Comparison of ENCODE assay signal across 10 cellular contexts in genomic region chr9:128372784-128373183, GRCh38. TPM values are rescaled to one million over a fixed set of nuclear protein-coding genes. Genes with fewer than 3 reads are reported as not detected.
DNase-seq lines count a peak whose midpoint lies in the region; TF ChIP-seq lines count a peak whose summit lies in the region.
"Had no signal": no experiment of that assay in that cellular context is flagged by ENCODE, and none has a peak within 500 bp of the region (broad histone marks: within the 10 kb centered on the region; RNA-seq: fewer than 3 reads in every experiment).

No MANE protein-coding gene starts in this region.

- H3K4me1 Mint-ChIP-seq in IgD-negative memory B cell (peaks cover 12 to 23% (median 20%) of the 10 kb centered on the region in 3 donors), brain (peaks cover 47% of the 10 kb centered on the region)

- H3K36me3 ChIP-seq in BLaER1 (peaks cover 54% of the 10 kb centered on the region), muscle layer of duodenum (ENCODE audit: control insufficient read depth in 1 of 2, insufficient read depth in 2 of 2, low read length in 2 of 2) (peaks cover 6 to 12% of the 10 kb centered on the region in 2 donors)

- DNase-seq in amniotic stem cell (lab: John Stamatoyannopoulos, UW): no peak
- no peak for DNase-seq in HEK293T (ENCODE audit: extremely low spot score)
- DNase-seq in kidney glomerular epithelial cell (lab: John Stamatoyannopoulos, UW): no peak
- no peak for DNase-seq in retina
- DNase-seq: cerebellar nuclear complex; stimulated activated CD4-positive, alpha-beta T cell treated with anti-CD3 and anti-CD28 coated beads, Interleukin-1b, Interleukin-23, amount 100 ng/mL, for 48 hours had no signal

- H3K9ac ChIP-seq in BLaER1: peak overlapping the region; percentile 87; the same call in 1 of the 2 replicates

- H3K27me3 Mint-ChIP-seq in IgD-negative memory B cell (peaks cover 2% of the 10 kb centered on the region), brain (peaks cover 6% of the 10 kb centered on the region)

- no peaks in the 10 kb centered on the region for H3K9me3 ChIP-seq in BLaER1
- no peaks in the 10 kb centered on the region for H3K9me3 ChIP-seq in muscle layer of duodenum (ENCODE audit: control insufficient read depth in 1 of 2, low read length in 2 of 2)

- H3K9me3 Mint-ChIP-seq in IgD-negative memory B cell (no peaks in the 10 kb centered on the region), brain (no peaks in the 10 kb centered on the region)

- no peaks in the 10 kb centered on the region for H3K27me3 ChIP-seq in BLaER1
- no peaks in the 10 kb centered on the region for H3K27me3 ChIP-seq in muscle layer of duodenum (ENCODE audit: low read depth, low read length)

- TF ChIP-seq CTCF in brain (conservative IDR thresholded peaks at IDR 0.05): no peak

- H3K27ac Mint-ChIP-seq in IgD-negative memory B cell (no peak overlapping the region), brain (peak overlapping the region in 4 of 5 experiments; percentile 98 to 99 (median 99))

- H4K20me1 ChIP-seq in BLaER1: peaks cover 34% of the 10 kb centered on the region

- H3K4me1 ChIP-seq in BLaER1 (peaks cover 21% of the 10 kb centered on the region), muscle layer of duodenum (ENCODE audit: control insufficient read depth in 1 of 2, insufficient read depth in 2 of 2, low read length in 2 of 2) (peaks cover 5 to 33% of the 10 kb centered on the region in 2 donors)

- POLR2A ChIA-PET in HEK293T (lab: Yijun Ruan, JAX): interaction anchor here (2.3 kb wide), 1 partner anchor 11 kb away, joined by 18 read pairs; no protein-coding TSS in a partner anchor

- no peaks in the 10 kb centered on the region for H3K36me3 Mint-ChIP-seq in IgD-negative memory B cell
- H3K36me3 Mint-ChIP-seq in brain: no peaks in the 10 kb centered on the region

- H3K4me3 ChIP-seq in BLaER1 (peak overlapping the region; percentile 86), muscle layer of duodenum (ENCODE audit: low read depth in 1 of 2, low read length in 2 of 2) (peak overlapping the region in 1 of 2 donors; percentile 92)

- H3K4me2 ChIP-seq in BLaER1: peak overlapping the region; percentile 94

- no peak overlapping the region for H3K27ac ChIP-seq in BLaER1
- peak overlapping the region; percentile 95 for H3K27ac ChIP-seq in muscle layer of duodenum (ENCODE audit: low read length)

- CTCF ChIA-PET in HEK293T (lab: Yijun Ruan, JAX): no interaction called here

- H3K4me3 Mint-ChIP-seq in IgD-negative memory B cell (peak overlapping the region in 3 of 4 donors; percentile 94 to 98 (median 95)), brain (peak overlapping the region; percentile 94 to 99 (median 96))

TF ChIP-seq in HEK293T, 16 proteins besides CTCF, POLR2A, EP300 and RAD21:
- TF ChIP-seq TARDBP (IDR thresholded peaks at IDR 0.05) (no peak), FOXM1 (IDR thresholded peaks at IDR 0.05; ENCODE audit: borderline replicate concordance) (no peak), ARNT (IDR thresholded peaks at IDR 0.05) (no peak), BHLHE40 (IDR thresholded peaks at IDR 0.05; ENCODE audit: borderline replicate concordance) (no peak), CTBP1 (IDR thresholded peaks at IDR 0.05; ENCODE audit: borderline replicate concordance) (no peak), ZNF384 (IDR thresholded peaks at IDR 0.05) (no peak), LEF1 (IDR thresholded peaks at IDR 0.05; ENCODE audit: borderline replicate concordance) (no peak), NFRKB (IDR thresholded peaks at IDR 0.05) (no peak), SUZ12 (IDR thresholded peaks at IDR 0.05) (no peak)

RNA-seq across cellular contexts. Expression of gene URM1, which starts 1.6 kb away (rescaled TPM):
- polyA plus RNA-seq in IgD-negative memory B cell (53.9 TPM), brain (ENCODE audit: insufficient read depth, low read depth, low replicate concordance) (93.0 TPM)

RNA-seq across cellular contexts. Expression of gene SLC27A4, which starts 32.5 kb away (rescaled TPM):
- polyA plus RNA-seq in IgD-negative memory B cell: 6.9 TPM
- 50.9 TPM for polyA plus RNA-seq in brain (ENCODE audit: insufficient read depth, low read depth, low replicate concordance)

RNA-seq across cellular contexts. Expression of gene CERCAM, which starts 47.9 kb away (rescaled TPM):
- polyA plus RNA-seq in IgD-negative memory B cell (0.34 TPM), brain (ENCODE audit: insufficient read depth, low read depth, low replicate concordance) (15.9 TPM)

RNA-seq across cellular contexts. Expression of gene COQ4, which starts 50.1 kb away (rescaled TPM):
- polyA plus RNA-seq in IgD-negative memory B cell: 36.4 TPM
- polyA plus RNA-seq in brain (ENCODE audit: insufficient read depth, low read depth, low replicate concordance): 98.1 TPM

RNA-seq across cellular contexts. Expression of gene TRUB2, which starts 50.5 kb away (rescaled TPM):
- polyA plus RNA-seq in IgD-negative memory B cell (27.6 TPM), brain (ENCODE audit: insufficient read depth, low read depth, low replicate concordance) (51.8 TPM)

Comparison
In these comparisons a context has a peak if more than half of its experiments do, and no peak if none do; other contexts are left out.
1. H3K27ac Mint-ChIP-seq: peak in brain (4 of 5); none in IgD-negative memory B cell (0 of 3).
2. RNA of gene CERCAM, which starts 47.9 kb away (polyA plus RNA-seq): 15.9 TPM in brain (single experiment); 0.34 TPM in IgD-negative memory B cell (single experiment); every median in the first group is over 10 times any median in the second.